In the genomic region with DNA sequence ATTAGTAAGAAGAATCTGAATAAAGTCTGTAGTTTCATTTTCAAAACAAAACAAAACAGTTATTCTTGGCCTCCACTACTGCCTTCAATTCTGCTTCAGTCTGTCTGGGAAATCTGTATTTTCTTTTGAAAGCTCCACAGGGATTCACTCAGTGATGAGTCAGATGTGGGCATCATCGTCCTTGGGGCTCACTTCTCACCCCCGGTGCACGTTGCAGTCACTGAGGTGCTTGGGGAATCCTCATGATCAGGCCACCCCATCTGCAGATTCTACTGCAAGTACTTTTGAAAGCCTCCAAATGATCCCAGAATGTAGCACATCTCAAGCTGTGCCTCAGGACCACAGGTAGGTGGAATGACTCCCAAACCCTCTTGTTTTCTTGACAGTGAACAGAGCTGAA, we compare ENCODE assay signal across 8 cellular contexts.
A peak's percentile ranks its signal among the peaks of the same experiment; 100 is the strongest.
DNase-seq lines count a peak whose midpoint lies in the region; ATAC-seq lines count a peak whose summit lies in the region.

No MANE protein-coding gene starts in this region.

- ATAC-seq in HG03457 (IDR thresholded peaks at IDR 0.05; ENCODE audit: unreplicated experiment), result peak; percentile 16
- ATAC-seq in HG02571 (IDR thresholded peaks at IDR 0.05; ENCODE audit: unreplicated experiment), result no peak

- peak overlapping the region; percentile 61 for H3K27ac ChIP-seq in muscle layer of duodenum (ENCODE audit: low read length)

- H3K9me3 ChIP-seq in muscle layer of duodenum (ENCODE audit: control insufficient read depth in 1 of 2, low read length in 2 of 2), result no peaks in the 10 kb centered on the region

- H3K27me3 ChIP-seq in muscle layer of duodenum (ENCODE audit: low read depth, low read length), result no peaks in the 10 kb centered on the region

- H3K4me3 ChIP-seq in muscle layer of duodenum (ENCODE audit: low read depth in 1 of 2, low read length in 2 of 2), result peak overlapping the region in 1 of 2 donors; percentile 27

- DNase-seq in GM04504 (ENCODE audit: low read depth) (peak; percentile 58), astrocyte of the hippocampus (ENCODE audit: low read depth, low spot score) (peak; percentile 61), NCI-H774 (lab: John Stamatoyannopoulos, UW) (no peak), 8988T (no peak), superior temporal gyrus (ENCODE audit: extremely low spot score) (no peak)

- H3K36me3 ChIP-seq in muscle layer of duodenum (ENCODE audit: control insufficient read depth in 1 of 2, insufficient read depth in 2 of 2, low read length in 2 of 2), result peaks cover 3 to 4% of the 10 kb centered on the region in 2 donors

- H3K4me1 ChIP-seq in muscle layer of duodenum (ENCODE audit: control insufficient read depth in 1 of 2, insufficient read depth in 2 of 2, low read length in 2 of 2), result peaks cover 30 to 37% of the 10 kb centered on the region in 2 donors

Comparison
In these comparisons a context has a peak if more than half of its experiments do, and no peak if none do; other contexts are left out.
1. DNase-seq: peak in GM04504 (single experiment) and astrocyte of the hippocampus (single experiment); none in NCI-H774 (single experiment), 8988T (single experiment) and superior temporal gyrus (single experiment).